18 cellular contexts compared by ENCODE assay signal in the genomic region with DNA sequence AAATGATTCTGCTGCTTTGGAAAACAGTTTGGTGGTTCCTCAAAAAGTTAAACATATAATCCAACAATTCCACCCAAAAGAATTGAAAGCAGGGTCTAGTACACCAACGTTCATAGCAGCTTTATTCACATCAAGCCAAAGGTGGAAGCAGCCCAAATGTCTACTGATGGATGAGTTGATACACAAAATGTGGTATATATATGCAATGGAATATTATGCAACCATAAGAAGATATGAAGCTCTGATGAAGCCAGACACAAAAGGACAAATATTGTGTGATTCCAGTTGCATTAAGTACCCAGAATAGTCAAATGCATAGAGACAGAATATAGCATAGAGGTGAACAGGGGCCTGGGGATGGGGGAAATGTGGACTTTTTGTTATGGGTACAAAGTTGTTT.
"Had no signal": no experiment of that assay in that cellular context is flagged by ENCODE, and none has a peak within 500 bp of the region (broad histone marks: within the 10 kb centered on the region; RNA-seq: fewer than 3 reads in every experiment).

No MANE protein-coding gene starts in this region.

- H3K4me1 ChIP-seq: ascending aorta, colonic mucosa, heart left ventricle, prostate gland, thyroid gland had no signal

- H3K9me3 ChIP-seq: ascending aorta, colonic mucosa, heart left ventricle, neutrophil, ovary, prostate gland, thyroid gland had no signal

- H3K27me3 Mint-ChIP-seq: memory B cell had no signal

- H3K27ac ChIP-seq: ascending aorta, colonic mucosa, heart left ventricle, neutrophil, ovary, prostate gland, thyroid gland had no signal

- H3K4me1 Mint-ChIP-seq: memory B cell, nephron had no signal

- H3K27me3 ChIP-seq: ascending aorta, colonic mucosa, ovary, thyroid gland had no signal

- DNase-seq: activated CD4-positive, alpha-beta T cell treated with anti-CD3 and anti-CD28 coated beads for 1 hour; activated CD4-positive, alpha-beta T cell treated with anti-CD3 and anti-CD28 coated beads, Interleukin-2, amount 50 U/mL, for 1 hour; activated CD8-positive, alpha-beta T cell treated with anti-CD3 and anti-CD28 coated beads, Interleukin-2, amount 10 ng/mL, durations not matched to agents 7 days and 5 days; activated gamma-delta T cell treated with Interleukin-2 at 50 U/mL for 16 hours; colonic mucosa; heart left ventricle; left cardiac atrium; ovary; substantia nigra; T-helper 9 cell; thyroid gland had no signal

- H3K4me3 ChIP-seq: ascending aorta, colonic mucosa, heart left ventricle, ovary, prostate gland, thyroid gland had no signal

- H3K36me3 ChIP-seq: ascending aorta, colonic mucosa, heart left ventricle, neutrophil, ovary, prostate gland, thyroid gland had no signal

- H3K36me3 Mint-ChIP-seq: activated naive CD4-positive, alpha-beta T cell treated with anti-CD3 and anti-CD28 coated beads, Interleukin-2, amount 50 U/mL, for 72 hours; memory B cell had no signal

- H3K4me3 Mint-ChIP-seq: activated CD8-positive, alpha-beta T cell treated with anti-CD3 and anti-CD28 coated beads, Interleukin-2, amount 10 ng/mL, durations not matched to agents 7 days and 5 days; memory B cell; nephron; stimulated activated naive CD8-positive, alpha-beta T cell treated with anti-CD3 and anti-CD28 coated beads, Interleukin-15, Interleukin-2, amounts not matched to agents 100 ng/mL and 50 ng/mL, for 24 hours had no signal

- H3K27ac Mint-ChIP-seq: activated CD8-positive, alpha-beta T cell treated with anti-CD3 and anti-CD28 coated beads, Interleukin-2, amount 10 ng/mL, durations not matched to agents 7 days and 5 days; activated naive CD4-positive, alpha-beta T cell treated with anti-CD3 and anti-CD28 coated beads, Interleukin-2, amount 50 U/mL, for 72 hours; memory B cell; nephron; stimulated activated naive CD8-positive, alpha-beta T cell treated with anti-CD3 and anti-CD28 coated beads, Interleukin-15, Interleukin-2, amounts not matched to agents 100 ng/mL and 50 ng/mL, for 24 hours had no signal

- H3K9me3 Mint-ChIP-seq: activated naive CD4-positive, alpha-beta T cell treated with anti-CD3 and anti-CD28 coated beads, Interleukin-2, amount 50 U/mL, for 72 hours; memory B cell; nephron; stimulated activated naive CD8-positive, alpha-beta T cell treated with anti-CD3 and anti-CD28 coated beads, Interleukin-15, Interleukin-2, amounts not matched to agents 100 ng/mL and 50 ng/mL, for 24 hours had no signal
